Comparison of ENCODE assay signal across 8 cellular contexts in genomic region chr4:51655-52277, GRCh38. TPM values are rescaled to one million over a fixed set of nuclear protein-coding genes. Genes with fewer than 3 reads are reported as not detected.
DNase-seq lines count a peak whose midpoint lies in the region; ATAC-seq and TF ChIP-seq lines count a peak whose summit lies in the region.
"Not testable (repeated sequence)": the region's sequence is repeated elsewhere in the genome, so short reads cannot be mapped to it uniquely, and the experiment has no call there.

No MANE protein-coding gene starts in this region.

- peak overlapping the region; percentile 59; the same call in 1 of the 2 replicates for H3K4me2 ChIP-seq in DND-41 (ENCODE audit: insufficient read depth, low read length)

- not testable (repeated sequence) for TF ChIP-seq POLR2A in spleen (IDR thresholded peaks at IDR 0.05)

- intact Hi-C loops in spleen (cut with DNase I; ENCODE audit: low total_unique reads): not testable (repeated sequence)

- H3K9me3 Mint-ChIP-seq in activated naive CD8-positive, alpha-beta T cell treated with anti-CD3 and anti-CD28 coated beads, Interleukin-2, amount 10 ng/mL, durations not matched to agents 7 days and 5 days: not testable (repeated sequence)

- peak; percentile 85 for DNase-seq in DND-41
- DNase-seq in activated CD4-positive, CD25-positive, alpha-beta regulatory T cell treated with anti-CD3 and anti-CD28 coated beads, Interleukin-2, amount 50 U/mL, for 72 hours: peak; percentile 37
- DNase-seq in activated naive CD8-positive, alpha-beta T cell treated with anti-CD3 and anti-CD28 coated beads, Interleukin-2, amount 10 ng/mL, durations not matched to agents 7 days and 5 days: peak; percentile 45
- DNase-seq in spleen: peak; percentile 73

- not testable (repeated sequence) for H3K27ac Mint-ChIP-seq in activated naive CD8-positive, alpha-beta T cell treated with anti-CD3 and anti-CD28 coated beads, Interleukin-2, amount 10 ng/mL, durations not matched to agents 7 days and 5 days

- WGBS in spleen, 5 donors: 4 to 25% (median 13%) methylated on average over 2 to 5 of the region's 9 CpGs

- peaks cover 26% of the 10 kb centered on the region for H3K4me1 ChIP-seq in DND-41 (ENCODE audit: insufficient read depth, low read length)
- not testable (repeated sequence) for H3K4me1 ChIP-seq in spleen

- not testable (repeated sequence) for H3K4me1 Mint-ChIP-seq in activated naive CD8-positive, alpha-beta T cell treated with anti-CD3 and anti-CD28 coated beads, Interleukin-2, amount 10 ng/mL, durations not matched to agents 7 days and 5 days

- not testable (repeated sequence) for H3K27me3 Mint-ChIP-seq in activated naive CD8-positive, alpha-beta T cell treated with anti-CD3 and anti-CD28 coated beads, Interleukin-2, amount 10 ng/mL, durations not matched to agents 7 days and 5 days

- peak; percentile 77 for ATAC-seq in DND-41 (ENCODE audit: insufficient read depth, low read depth)
- ATAC-seq in GM19372 (IDR thresholded peaks at IDR 0.05; ENCODE audit: low read depth, unreplicated experiment): peak; percentile 72
- peak; percentile 82 for ATAC-seq in GM21737 (IDR thresholded peaks at IDR 0.05; ENCODE audit: unreplicated experiment)
- ATAC-seq in HG03039 (IDR thresholded peaks at IDR 0.05; ENCODE audit: unreplicated experiment): peak; percentile 67
- ATAC-seq in HG03469 (IDR thresholded peaks at IDR 0.05; ENCODE audit: unreplicated experiment): peak; percentile 61
- peak; percentile 53 for ATAC-seq in activated naive CD8-positive, alpha-beta T cell treated with anti-CD3 and anti-CD28 coated beads, Interleukin-2, amount 10 ng/mL, durations not matched to agents 7 days and 5 days (ENCODE audit: low read depth)

- peak overlapping the region; percentile 58 for H3K9ac ChIP-seq in DND-41 (ENCODE audit: low read depth, low read length)

- not testable (repeated sequence) for H4K20me1 ChIP-seq in DND-41 (ENCODE audit: insufficient read depth, low read length)

- H3K9me3 ChIP-seq in DND-41 (ENCODE audit: insufficient read depth, low read length, severe bottlenecking); spleen: not testable (repeated sequence)

- H2AFZ ChIP-seq in DND-41 (ENCODE audit: low read depth, low read length): not testable (repeated sequence)

- not testable (repeated sequence) for H3K36me3 ChIP-seq in DND-41 (ENCODE audit: insufficient read depth, low read length); spleen

- H3K27ac ChIP-seq in DND-41 (ENCODE audit: low read length) (peak overlapping the region; percentile 81), spleen (peak overlapping the region in 1 of 8 donors; percentile 33)

- POLR2A ChIA-PET in activated naive CD8-positive, alpha-beta T cell treated with anti-CD3 and anti-CD28 coated beads, Interleukin-2, amount 10 ng/mL, durations not matched to agents 7 days and 5 days (lab: Charles Lee): interaction anchor here (0.8 to 3.7 kb wide), 3 partner anchors 23 to 159 kb away, joined by 3 to 33 read pairs (median 4); partner anchors contain the start of gene ZNF718

- peaks cover 11% of the 10 kb centered on the region for H3K79me2 ChIP-seq in DND-41 (ENCODE audit: insufficient read depth, low read length)

- not testable (repeated sequence) for H3K27me3 ChIP-seq in DND-41 (ENCODE audit: insufficient read depth, low read length, poor library complexity); spleen (replicated peaks in 1 of 7)

- H3K4me3 ChIP-seq in DND-41 (ENCODE audit: low read depth in 1 of 2, low read length in 2 of 2); spleen: not testable (repeated sequence)

- TF ChIP-seq CTCF in DND-41 (IDR thresholded peaks at IDR 0.05; ENCODE audit: borderline replicate concordance, extremely low read depth, low read length, poor library complexity, severe bottlenecking); spleen (IDR thresholded peaks at IDR 0.05 in 8 of 11, conservative IDR thresholded peaks at IDR 0.05 in 3 of 11): not testable (repeated sequence)

- not testable (repeated sequence) for H3K4me3 Mint-ChIP-seq in activated naive CD8-positive, alpha-beta T cell treated with anti-CD3 and anti-CD28 coated beads, Interleukin-2, amount 10 ng/mL, durations not matched to agents 7 days and 5 days

- not testable (repeated sequence) for H3K36me3 Mint-ChIP-seq in activated naive CD8-positive, alpha-beta T cell treated with anti-CD3 and anti-CD28 coated beads, Interleukin-2, amount 10 ng/mL, durations not matched to agents 7 days and 5 days

RNA-seq across cellular contexts. Expression of gene ZNF595, which starts 1.4 kb away (rescaled TPM):
- 10 to 100 TPM; 16.0 to 19.2 TPM for total RNA-seq in activated naive CD8-positive, alpha-beta T cell treated with anti-CD3 and anti-CD28 coated beads, Interleukin-2, amount 10 ng/mL, durations not matched to agents 7 days and 5 days
- total RNA-seq in spleen: 10 to 100 TPM; 19.2 to 55.9 (median 35.0) TPM
- polyA plus RNA-seq in spleen: 1 to 10 TPM; 2.9 to 5.0 (median 3.0) TPM
